In the genomic region with DNA sequence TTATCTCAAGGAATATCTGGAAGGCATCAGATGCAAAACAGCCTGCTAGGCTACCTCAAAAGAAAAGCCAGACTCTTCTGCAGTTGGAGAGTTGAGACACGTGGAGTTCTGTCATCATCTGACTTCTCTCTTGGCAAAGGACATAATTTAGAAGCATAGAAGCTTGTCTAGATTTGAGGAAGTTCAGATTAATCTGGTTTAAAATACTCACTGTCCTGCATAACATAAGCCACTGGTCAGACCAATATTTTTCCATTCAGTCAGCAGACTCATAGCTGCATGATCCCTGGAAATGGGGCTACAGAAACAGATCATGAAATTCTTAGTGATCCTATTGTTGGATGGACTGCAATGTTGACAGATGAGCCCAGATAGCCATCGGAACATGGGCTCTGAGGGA, we compare ENCODE assay signal across 18 cellular contexts.
"Had no signal": no experiment of that assay in that cellular context is flagged by ENCODE, and none has a peak within 500 bp of the region (broad histone marks: within the 10 kb centered on the region; RNA-seq: fewer than 3 reads in every experiment).

No MANE protein-coding gene starts in this region.

- H3K27me3 Mint-ChIP-seq: stimulated activated naive CD8-positive, alpha-beta T cell treated with anti-CD3 and anti-CD28 coated beads, Interleukin-15, amount 100 ng/mL, for 72 hours had no signal

- H3K27ac Mint-ChIP-seq: activated naive CD8-positive, alpha-beta T cell; activated T-helper 1 cell treated with anti-CD3 and anti-CD28 coated beads, Interleukin-12 subunit alpha, Interleukin-12 subunit beta, Interleukin-2, Interleukin-4 antibody, amounts not matched to agents 30 ng/mL and 10 ng/mL and 1 ng/mL, durations not matched to agents 14 hours and 24 hours and 36 hours; progenitor cell of endocrine pancreas; stimulated activated naive CD8-positive, alpha-beta T cell treated with anti-CD3 and anti-CD28 coated beads, Interleukin-15, amount 100 ng/mL, for 72 hours had no signal

- H3K27ac ChIP-seq: suprapubic skin, transverse colon had no signal

- H3K4me1 Mint-ChIP-seq: stimulated activated naive CD8-positive, alpha-beta T cell treated with anti-CD3 and anti-CD28 coated beads, Interleukin-15, amount 100 ng/mL, for 72 hours had no signal

- DNase-seq: activated CD4-positive, alpha-beta T cell treated with anti-CD3 and anti-CD28 coated beads, Interleukin-2, amount 50 U/mL, for 4 hours; dermis blood vessel endothelial cell; hypothalamus; islet precursor cell; mammary epithelial cell; occipital lobe; stimulated activated CD4-positive, alpha-beta T cell treated with anti-CD3 and anti-CD28 coated beads, Interleukin-15, amount 100 ng/mL, for 24 hours; stimulated activated CD4-positive, alpha-beta T cell treated with anti-CD3 and anti-CD28 coated beads, Interleukin-2, amount 100 ng/mL, for 48 hours; stimulated activated naive CD8-positive, alpha-beta T cell treated with anti-CD3 and anti-CD28 coated beads, Interleukin-15, amount 100 ng/mL, for 72 hours; T-helper 2 cell; transverse colon had no signal

- H3K9me3 Mint-ChIP-seq: activated T-helper 1 cell treated with anti-CD3 and anti-CD28 coated beads, Interleukin-12 subunit alpha, Interleukin-12 subunit beta, Interleukin-2, Interleukin-4 antibody, amounts not matched to agents 30 ng/mL and 10 ng/mL and 1 ng/mL, durations not matched to agents 14 hours and 24 hours and 36 hours had no signal

- H3K4me3 ChIP-seq: skin epidermis, suprapubic skin, transverse colon had no signal

- FAIRE-seq: bronchial epithelial cell, TTC549 had no signal

- H3K4me1 ChIP-seq: transverse colon had no signal

- ATAC-seq: stimulated activated naive CD8-positive, alpha-beta T cell treated with anti-CD3 and anti-CD28 coated beads, Interleukin-15, amount 100 ng/mL, for 72 hours had no signal

- H3K27me3 ChIP-seq: suprapubic skin, transverse colon had no signal

- H3K4me3 Mint-ChIP-seq: activated naive CD8-positive, alpha-beta T cell; activated T-helper 1 cell treated with anti-CD3 and anti-CD28 coated beads, Interleukin-12 subunit alpha, Interleukin-12 subunit beta, Interleukin-2, Interleukin-4 antibody, amounts not matched to agents 30 ng/mL and 10 ng/mL and 1 ng/mL, durations not matched to agents 14 hours and 24 hours and 36 hours; stimulated activated naive CD8-positive, alpha-beta T cell treated with anti-CD3 and anti-CD28 coated beads, Interleukin-15, amount 100 ng/mL, for 72 hours had no signal

- H3K9me3 ChIP-seq: suprapubic skin, transverse colon had no signal

- H3K36me3 Mint-ChIP-seq: activated naive CD8-positive, alpha-beta T cell had no signal

- H3K36me3 ChIP-seq: suprapubic skin, transverse colon had no signal
